ENCODE assay signal across 19 cellular contexts in the genomic region with DNA sequence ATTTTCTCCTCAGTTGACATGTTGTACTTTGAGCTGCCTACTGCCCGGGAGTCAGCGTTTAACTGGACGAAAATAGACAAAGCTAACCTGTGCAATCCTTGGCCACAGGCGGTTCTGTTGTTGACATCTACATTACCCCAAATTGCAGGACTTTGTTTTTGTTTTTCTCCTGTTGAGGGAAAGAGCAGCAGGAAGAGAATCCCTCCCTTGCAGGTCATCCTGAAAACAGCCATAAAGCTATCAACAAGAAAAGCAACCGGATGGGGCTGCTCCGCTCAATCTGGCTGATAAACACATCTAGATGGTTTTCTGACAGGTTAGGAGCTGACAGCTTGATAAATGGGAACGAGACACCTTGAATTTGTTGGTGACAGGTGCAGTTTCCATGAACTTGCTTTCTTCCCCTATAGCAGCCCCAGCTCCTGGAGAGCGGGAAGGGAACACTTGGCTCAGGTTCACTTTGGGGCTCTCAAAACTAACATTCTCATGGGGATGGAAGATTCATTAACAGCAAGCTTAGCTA.
DNase-seq lines count a peak whose midpoint lies in the region; ATAC-seq, FAIRE-seq and TF ChIP-seq lines count a peak whose summit lies in the region.
"Had no signal": no experiment of that assay in that cellular context is flagged by ENCODE, and none has a peak within 500 bp of the region (broad histone marks: within the 10 kb centered on the region; RNA-seq: fewer than 3 reads in every experiment).

No MANE protein-coding gene starts in this region.

- TF ChIP-seq RAD21 in K562 (CRISPR knock-in tag; conservative IDR thresholded peaks at IDR 0.05 in 1 of 2, IDR thresholded peaks at IDR 0.05 in 1 of 2): no peak

- no peak overlapping the region for H3K4me2 ChIP-seq in K562 (ENCODE audit: insufficient read depth, low read length)

- CTCF ChIA-PET in K562 (lab: Yijun Ruan, JAX; ENCODE audit: low intra/inter-chr PET ratio): no interaction called here

- no peaks in the 10 kb centered on the region for H3K36me3 Mint-ChIP-seq in nephron (ENCODE audit: low read depth)
- H3K36me3 Mint-ChIP-seq: CD8-positive, alpha-beta T cell had no signal

- H3K4me3 ChIP-seq in right cardiac atrium (ENCODE audit: low read length): no peak overlapping the region
- no peak overlapping the region for H3K4me3 ChIP-seq in left ventricle myocardium inferior
- no peak overlapping the region for H3K4me3 ChIP-seq in K562
- no peak overlapping the region for H3K4me3 ChIP-seq in left lung

- ATAC-seq in right cardiac atrium (no peak), K562 (no peak), left lung (no peak)
- ATAC-seq: CD8-positive, alpha-beta T cell had no signal

- H3K4me1 ChIP-seq in right cardiac atrium (ENCODE audit: control insufficient read depth, insufficient read depth, low read length) (peaks cover 5% of the 10 kb centered on the region), left ventricle myocardium inferior (peaks cover 9% of the 10 kb centered on the region), K562 (replicated peaks in 1 of 2; ENCODE audit: control insufficient read depth in 2 of 2, insufficient read depth in 2 of 2, low read length in 2 of 2) (no peaks in the 10 kb centered on the region), left lung (no peaks in the 10 kb centered on the region)
- H3K4me1 ChIP-seq: BE2C had no signal

- POLR2A ChIA-PET in K562 (lab: Yijun Ruan, JAX): no interaction called here

- H3K36me3 ChIP-seq in left ventricle myocardium inferior (no peaks in the 10 kb centered on the region), K562 (ENCODE audit: control insufficient read depth, insufficient read depth, low read length) (no peaks in the 10 kb centered on the region), left lung (no peaks in the 10 kb centered on the region)
- H3K36me3 ChIP-seq: BE2C had no signal

- intact Hi-C loops in right cardiac atrium (cut with DNase I) (no loop called here), left ventricle myocardium inferior (cut with micrococcal nuclease) (no loop called here), K562 (cut with micrococcal nuclease) (no loop called here), left lung (cut with DNase I) (no loop called here)

- peaks cover 26% of the 10 kb centered on the region for H3K4me1 Mint-ChIP-seq in nephron

- no peaks in the 10 kb centered on the region for H3K27me3 ChIP-seq in right cardiac atrium (ENCODE audit: control insufficient read depth, insufficient read depth)
- H3K27me3 ChIP-seq in left ventricle myocardium inferior (ENCODE audit: low read depth): no peaks in the 10 kb centered on the region
- H3K27me3 ChIP-seq in K562 (ENCODE audit: control insufficient read depth in 2 of 2, insufficient read depth in 2 of 2, low read length in 2 of 2): peaks cover 0 to 13% of the 10 kb centered on the region in 2 experiments; a peak in 2 of 5 replicates
- H3K27me3 ChIP-seq in left lung: no peaks in the 10 kb centered on the region
- H3K27me3 ChIP-seq: BE2C had no signal

- no peak overlapping the region for H3K9ac ChIP-seq in K562 (ENCODE audit: insufficient read depth in 1 of 2, low read depth in 2 of 2, low read length in 2 of 2)

- no peak for TF ChIP-seq POLR2A in K562 (conservative IDR thresholded peaks at IDR 0.05)

- H3K9me3 ChIP-seq in right cardiac atrium (ENCODE audit: control insufficient read depth, low read length) (no peaks in the 10 kb centered on the region), left ventricle myocardium inferior (replicated peaks) (no peaks in the 10 kb centered on the region), K562 (replicated peaks; ENCODE audit: control insufficient read depth, insufficient read depth, low read depth, low read length) (no peaks in the 10 kb centered on the region), left lung (no peaks in the 10 kb centered on the region)
- H3K9me3 ChIP-seq: BE2C had no signal

- TF ChIP-seq CTCF in left ventricle myocardium inferior (IDR thresholded peaks at IDR 0.05; ENCODE audit: borderline replicate concordance) (no peak), K562 (IDR thresholded peaks at IDR 0.05 in 2 of 3, conservative IDR thresholded peaks at IDR 0.05 in 1 of 3; ENCODE audit: insufficient read depth in 2 of 3, low read depth in 1 of 3, low read length in 3 of 3) (no peak), nephron (IDR thresholded peaks at IDR 0.05; ENCODE audit: unreplicated experiment in 3 of 3) (no peak), left lung (IDR thresholded peaks at IDR 0.05) (no peak)

- WGBS in right cardiac atrium: 53% methylated on average over 8 of the region's 8 CpGs
- 2% methylated on average over 8 of the region's 8 CpGs for WGBS in K562 (ENCODE audit: insufficient coverage, low coverage, missing lambda C conversion rate)

- H3K27ac Mint-ChIP-seq in nephron: peak overlapping the region; percentile 13 to 38 (median 22)
- H3K27ac Mint-ChIP-seq: CD8-positive, alpha-beta T cell had no signal

- no peaks in the 10 kb centered on the region for H3K79me2 ChIP-seq in K562 (ENCODE audit: control insufficient read depth, insufficient read depth, low read length)

- TF ChIP-seq EP300 in K562 (IDR thresholded peaks at IDR 0.05; ENCODE audit: low read length): no peak

- DNase-seq in right cardiac atrium: no peak
- DNase-seq in left ventricle myocardium inferior: no peak
- no peak for DNase-seq in K562 (ENCODE audit: extremely low read depth in 1 of 4, low spot score in 3 of 4)
- DNase-seq in NCI-H345 (lab: John Stamatoyannopoulos, UW): no peak
- no peak for DNase-seq in left lung
- DNase-seq in AG08395 (ENCODE audit: low spot score): no peak
- DNase-seq: BE2C; CD8-positive, alpha-beta T cell; COR-L47; DMS153; DMS79 treated with DMSO at 0.1 percent for 48 hours; EL; GF-D8; HCEC 1CT had no signal

- H3K27me3 Mint-ChIP-seq in nephron (ENCODE audit: low read depth): peaks cover 8% of the 10 kb centered on the region

- H3K9me1 ChIP-seq in K562 (ENCODE audit: control insufficient read depth, insufficient read depth, low read length): no peaks in the 10 kb centered on the region

- H3K9me3 Mint-ChIP-seq in nephron: no peaks in the 10 kb centered on the region
- H3K9me3 Mint-ChIP-seq: CD8-positive, alpha-beta T cell had no signal

- no peaks in the 10 kb centered on the region for H4K20me1 ChIP-seq in K562 (replicated peaks; ENCODE audit: control insufficient read depth, insufficient read depth, low read length)

- in situ Hi-C loops in K562 (cut with MboI): no loop called here

- no peak for FAIRE-seq in K562 (lab: Jason Lieb, UNC)
- FAIRE-seq: A204.1, D721Med, GM19239 had no signal

- BruUV-seq in K562 (replicated peaks; lab: Mats Ljungman, UMichigan): no TSS peak

- H2AFZ ChIP-seq in K562 (ENCODE audit: low read depth, low read length): no peak overlapping the region

- no peak overlapping the region for H3K4me3 Mint-ChIP-seq in nephron
- H3K4me3 Mint-ChIP-seq: CD8-positive, alpha-beta T cell had no signal

- H3K27ac ChIP-seq in right cardiac atrium (ENCODE audit: low read length) (peak overlapping the region; percentile 59), left ventricle myocardium inferior (replicated peaks) (no peak overlapping the region), K562 (ENCODE audit: extremely low read depth, low read depth, low read length) (no peak overlapping the region), left lung (no peak overlapping the region)
- H3K27ac ChIP-seq: C4-2B had no signal

TF ChIP-seq in K562, 482 proteins besides CTCF, POLR2A, EP300 and RAD21:
- no peak for TF ChIP-seq CHD2 (IDR thresholded peaks at IDR 0.05; ENCODE audit: low read depth, low read length)
- TF ChIP-seq MEIS2 (IDR thresholded peaks at IDR 0.05; ENCODE audit: partially characterized antibody): peak; percentile 6
- TF ChIP-seq NR2F6 (CRISPR knock-in tag; IDR thresholded peaks at IDR 0.05): no peak
- TF ChIP-seq HNRNPK (IDR thresholded peaks at IDR 0.05; ENCODE audit: low read depth, low read length, poor library complexity, severe bottlenecking): no peak
- no peak for TF ChIP-seq NR2C1 (IDR thresholded peaks at IDR 0.05)
- TF ChIP-seq NR2C1 (tag; IDR thresholded peaks at IDR 0.05): no peak
- TF ChIP-seq MAFG (tag; conservative IDR thresholded peaks at IDR 0.05): no peak
- TF ChIP-seq TOE1 (IDR thresholded peaks at IDR 0.05; ENCODE audit: borderline replicate concordance): no peak
- no peak for TF ChIP-seq TOE1 (CRISPR knock-in tag; IDR thresholded peaks at IDR 0.05; ENCODE audit: borderline replicate concordance, low read depth)
